9 cellular contexts compared by ENCODE assay signal in genomic region chr2:8310557-8311455, GRCh38.
DNase-seq lines count a peak whose midpoint lies in the region; ATAC-seq lines count a peak whose summit lies in the region.
"Had no signal": no experiment of that assay in that cellular context is flagged by ENCODE, and none has a peak within 500 bp of the region (broad histone marks: within the 10 kb centered on the region; RNA-seq: fewer than 3 reads in every experiment).

No MANE protein-coding gene starts in this region.

- H3K27ac Mint-ChIP-seq in CD8-positive, alpha-beta memory T cell, result peak overlapping the region; percentile 80 to 95 (median 86)
- H3K27ac Mint-ChIP-seq in T-cell, result peak overlapping the region; percentile 81 to 90

- no peak overlapping the region for H3K4me3 ChIP-seq in CD8-positive, alpha-beta memory T cell (ENCODE audit: low read length)

- CTCF ChIA-PET in CD8-positive, alpha-beta memory T cell (lab: Charles Lee), result interaction anchor here (0.6 to 1.1 kb wide), 2 partner anchors 9 to 595 kb away, joined by 3 read pairs; no protein-coding TSS in a partner anchor
- CTCF ChIA-PET in T-cell (lab: Charles Lee), result no interaction called here

- H3K36me3 Mint-ChIP-seq in CD8-positive, alpha-beta memory T cell, result peaks cover 0 to 4% (median 0%) of the 10 kb centered on the region in 3 donors
- H3K36me3 Mint-ChIP-seq in T-cell, result no peaks in the 10 kb centered on the region

- ATAC-seq in T-cell (replicated peaks in 1 of 4) (peak; percentile 66 to 75 (median 71)), HG02588 (IDR thresholded peaks at IDR 0.05; ENCODE audit: unreplicated experiment) (no peak), HG02884 (IDR thresholded peaks at IDR 0.05; ENCODE audit: unreplicated experiment) (no peak)

- H3K27me3 Mint-ChIP-seq in CD8-positive, alpha-beta memory T cell, result no peaks in the 10 kb centered on the region
- H3K27me3 Mint-ChIP-seq in T-cell, result peaks cover 0 to 4% of the 10 kb centered on the region in 2 donors

- peaks cover 58% of the 10 kb centered on the region for H3K4me1 ChIP-seq in CD8-positive, alpha-beta memory T cell (ENCODE audit: insufficient read depth, low read length)

- no peaks in the 10 kb centered on the region for H3K9me3 ChIP-seq in CD8-positive, alpha-beta memory T cell (ENCODE audit: low read length)
- H3K9me3 ChIP-seq: BE2C had no signal

- H3K4me1 Mint-ChIP-seq in CD8-positive, alpha-beta memory T cell, result peaks cover 81 to 92% (median 89%) of the 10 kb centered on the region in 3 donors
- peaks cover 49 to 82% (median 50%) of the 10 kb centered on the region in 3 donors for H3K4me1 Mint-ChIP-seq in T-cell

- no peaks in the 10 kb centered on the region for H3K9me3 Mint-ChIP-seq in CD8-positive, alpha-beta memory T cell
- no peaks in the 10 kb centered on the region for H3K9me3 Mint-ChIP-seq in T-cell

- DNase-seq in CD8-positive, alpha-beta memory T cell, result peak; percentile 16 to 68 (median 31)
- DNase-seq in T-cell, result peak in 29 of 34 experiments; percentile 16 to 52 (median 35)
- DNase-seq in activated effector memory CD4-positive, alpha-beta T cell treated with Interleukin-2 at 50 U/mL for 16 hours, result peak; percentile 43
- DNase-seq in stimulated activated CD4-positive, alpha-beta T cell treated with anti-CD3 and anti-CD28 coated beads, Interleukin-12 subunit alpha, Interleukin-12 subunit beta, amount 100 ng/mL, for 4 hours, result peak; percentile 19
- no peak for DNase-seq in NCI-H226
- DNase-seq in NCI-H146 treated with DMSO at 0.1 percent for 48 hours (lab: John Stamatoyannopoulos, UW; ENCODE audit: unreplicated experiment), result no peak
- DNase-seq: BE2C had no signal

- no peaks in the 10 kb centered on the region for H3K36me3 ChIP-seq in CD8-positive, alpha-beta memory T cell (ENCODE audit: insufficient read depth, low read length)
- H3K36me3 ChIP-seq: BE2C had no signal

- no peaks in the 10 kb centered on the region for H3K27me3 ChIP-seq in CD8-positive, alpha-beta memory T cell (ENCODE audit: insufficient read depth, low read length, poor library complexity, severe bottlenecking)
- H3K27me3 ChIP-seq: BE2C had no signal

- no peak overlapping the region for H3K27ac ChIP-seq in CD8-positive, alpha-beta memory T cell (ENCODE audit: low read depth, low read length)

- POLR2A ChIA-PET in CD8-positive, alpha-beta memory T cell (lab: Charles Lee), result no interaction called here
- POLR2A ChIA-PET in T-cell (lab: Charles Lee), result no interaction called here

- peak overlapping the region; percentile 29 to 82 (median 65) for H3K4me3 Mint-ChIP-seq in CD8-positive, alpha-beta memory T cell
- peak overlapping the region in 1 of 3 donors; percentile 30 for H3K4me3 Mint-ChIP-seq in T-cell

Comparison
In these comparisons a context has a peak if more than half of its experiments do, and no peak if none do; other contexts are left out.
1. DNase-seq: peak in CD8-positive, alpha-beta memory T cell (5 of 5), T-cell (29 of 34), activated effector memory CD4-positive, alpha-beta T cell treated with Interleukin-2 at 50 U/mL for 16 hours (single experiment) and stimulated activated CD4-positive, alpha-beta T cell treated with anti-CD3 and anti-CD28 coated beads, Interleukin-12 subunit alpha, Interleukin-12 subunit beta, amount 100 ng/mL, for 4 hours (single experiment); none in NCI-H226 (single experiment) and NCI-H146 treated with DMSO at 0.1 percent for 48 hours (single experiment).
2. ATAC-seq: peak in T-cell (4 of 4); none in HG02588 (single experiment) and HG02884 (single experiment).